11 cellular contexts compared by ENCODE assay signal in genomic region chr6:43089467-43089866, GRCh38. TPM values are rescaled to one million over a fixed set of nuclear protein-coding genes. Genes with fewer than 3 reads are reported as not detected.
A peak's percentile ranks its signal among the peaks of the same experiment; 100 is the strongest.
DNase-seq lines count a peak whose midpoint lies in the region; ATAC-seq and TF ChIP-seq lines count a peak whose summit lies in the region.
"Had no signal": no experiment of that assay in that cellular context is flagged by ENCODE, and none has a peak within 500 bp of the region (broad histone marks: within the 10 kb centered on the region; RNA-seq: fewer than 3 reads in every experiment).

No MANE protein-coding gene starts in this region.

- no peak overlapping the region for H3K9ac ChIP-seq in mesendoderm (ENCODE audit: low read length)

- H3K27ac ChIP-seq in dorsolateral prefrontal cortex (peak overlapping the region in 35 of 59 donors; percentile 1 to 75 (median 43)), mesendoderm (ENCODE audit: low read depth, low read length) (peak overlapping the region; percentile 89), uterus (peak overlapping the region; percentile 83), caudate nucleus (ENCODE audit: low read depth, low read length) (no peak overlapping the region)

- peaks cover 16% of the 10 kb centered on the region for H3K79me1 ChIP-seq in mesendoderm (ENCODE audit: low read length)

- no peak overlapping the region for H2BK5ac ChIP-seq in mesendoderm (ENCODE audit: low read length)

- H2AK5ac ChIP-seq in mesendoderm (ENCODE audit: low read length): no peak overlapping the region

- H3K9me3 ChIP-seq in uterus: no peaks in the 10 kb centered on the region

- H3K27me3 ChIP-seq in dorsolateral prefrontal cortex (no peaks in the 10 kb centered on the region), mesendoderm (ENCODE audit: insufficient read depth, low read length, poor library complexity) (no peaks in the 10 kb centered on the region), uterus (no peaks in the 10 kb centered on the region)

- no peak overlapping the region for H4K5ac ChIP-seq in mesendoderm (ENCODE audit: low read length)

- H3K4me3 ChIP-seq in dorsolateral prefrontal cortex (no peak overlapping the region), mesendoderm (ENCODE audit: low read length) (no peak overlapping the region), uterus (no peak overlapping the region)

- DNase-seq in NCI-H1417 (lab: John Stamatoyannopoulos, UW) (peak in 2 of 3 experiments; percentile 20 to 32), NCI-H1417 treated with DMSO at 0.1 percent for 48 hours (lab: John Stamatoyannopoulos, UW) (no peak), dorsolateral prefrontal cortex (no peak), mesendoderm (peak; percentile 76), uterus (no peak), NCI-H510A (lab: John Stamatoyannopoulos, UW) (no peak), caudate nucleus (lab: John Stamatoyannopoulos, UW) (no peak)
- DNase-seq: 8988T, dermis blood vessel endothelial cell, NCI-H2227 treated with DMSO at 0.1 percent for 48 hours had no signal

- no peak overlapping the region for H2BK15ac ChIP-seq in mesendoderm (replicated peaks; ENCODE audit: low read depth)

- H3K4ac ChIP-seq in mesendoderm (ENCODE audit: low read depth, low read length): no peak overlapping the region

- no peak overlapping the region for H3K4me2 ChIP-seq in mesendoderm (ENCODE audit: low read length)

- no peak for TF ChIP-seq CTCF in dorsolateral prefrontal cortex (IDR thresholded peaks at IDR 0.05 in 54 of 56, conservative IDR thresholded peaks at IDR 0.05 in 2 of 56; ENCODE audit: low read depth in 1 of 56, partially characterized antibody in 56 of 56)
- TF ChIP-seq CTCF in uterus (IDR thresholded peaks at IDR 0.05): no peak

- H3K36me3 ChIP-seq in mesendoderm (ENCODE audit: control insufficient read depth, insufficient read depth, low read length): no peaks in the 10 kb centered on the region
- H3K36me3 ChIP-seq in uterus: no peaks in the 10 kb centered on the region

- H3K18ac ChIP-seq in mesendoderm (ENCODE audit: low read length): peak overlapping the region; percentile 15

- TF ChIP-seq POLR2A in uterus (IDR thresholded peaks at IDR 0.05): no peak

- H3K4me1 ChIP-seq in mesendoderm (ENCODE audit: control insufficient read depth, low read depth, low read length) (peaks cover 20% of the 10 kb centered on the region), uterus (peaks cover 0 to 5% of the 10 kb centered on the region in 2 donors)

- H2BK120ac ChIP-seq in mesendoderm (ENCODE audit: low read depth, low read length): no peak overlapping the region

- H3K23ac ChIP-seq in mesendoderm (ENCODE audit: low read length): no peak overlapping the region

- ATAC-seq in HG03378 (IDR thresholded peaks at IDR 0.05; ENCODE audit: unreplicated experiment): no peak

- peak overlapping the region; percentile 27 for H3K56ac ChIP-seq in mesendoderm (ENCODE audit: low read length)

- H4K8ac ChIP-seq in mesendoderm (ENCODE audit: low read depth, low read length): no peak overlapping the region

- no CpG with 5 or more reads among the region's 4 CpGs for WGBS in mesendoderm (ENCODE audit: extremely low coverage, insufficient coverage, low lambda C conversion rate)

- peaks cover 78% of the 10 kb centered on the region for H3K79me2 ChIP-seq in mesendoderm (ENCODE audit: control insufficient read depth, insufficient read depth, low read length)

- intact Hi-C loops in dorsolateral prefrontal cortex (cut with DNase I) (no loop called here), uterus (cut with DNase I; ENCODE audit: low total_unique reads) (no loop called here)

RNA-seq across cellular contexts. Expression of gene PTK7, which starts 13.4 kb away (rescaled TPM):
- total RNA-seq in dorsolateral prefrontal cortex (10 to 100 TPM in 100 of 120 experiments, 1 to 10 TPM in 20; 5.8 to 26.2 (median 13.0) TPM), uterus (100 to 1,000 TPM in 3 of 4 donors, 10 to 100 TPM in 1; 53.8 to 247 (median 153) TPM)
- polyA plus RNA-seq in mesendoderm (2013, experiment 1 of 2): 62.6 TPM
- polyA plus RNA-seq in mesendoderm (2013, experiment 2 of 2): 63.6 TPM

RNA-seq across cellular contexts. Expression of gene KLC4, which starts 30.0 kb away (rescaled TPM):
- total RNA-seq in dorsolateral prefrontal cortex (10 to 100 TPM; 39.5 to 88.4 (median 59.1) TPM), uterus (10 to 100 TPM in 3 of 4 donors, 1 to 10 TPM in 1; 2.8 to 30.6 (median 27.2) TPM)
- 11.9 TPM for polyA plus RNA-seq in mesendoderm (2013, experiment 1 of 2)
- polyA plus RNA-seq in mesendoderm (2013, experiment 2 of 2): 12.4 TPM

RNA-seq across cellular contexts. Expression of gene MRPL2, which starts 30.2 kb away (rescaled TPM):
- total RNA-seq in dorsolateral prefrontal cortex (10 to 100 TPM; 30.1 to 96.7 (median 58.0) TPM), uterus (10 to 100 TPM; 14.4 to 44.4 (median 16.1) TPM)
- 59.0 TPM for polyA plus RNA-seq in mesendoderm (2013, experiment 1 of 2)
- 62.6 TPM for polyA plus RNA-seq in mesendoderm (2013, experiment 2 of 2)

RNA-seq across cellular contexts. Expression of gene CUL7, which starts 35.8 kb away (rescaled TPM):
- total RNA-seq in dorsolateral prefrontal cortex: 10 to 100 TPM in 119 of 120 experiments, 1 to 10 TPM in 1; 9.9 to 23.3 (median 17.8) TPM
- polyA plus RNA-seq in mesendoderm (2013, experiment 1 of 2): 5.4 TPM
- polyA plus RNA-seq in mesendoderm (2013, experiment 2 of 2): 5.2 TPM
- 10 to 100 TPM in 2 of 4 donors, 1 to 10 TPM in 2; 6.4 to 65.1 (median 18.9) TPM for total RNA-seq in uterus

Comparison
In these comparisons a context has a peak if more than half of its experiments do, and no peak if none do; other contexts are left out.
1. DNase-seq: peak in NCI-H1417 (2 of 3) and mesendoderm (single experiment); none in NCI-H1417 treated with DMSO at 0.1 percent for 48 hours (single experiment), dorsolateral prefrontal cortex (0 of 10), uterus (0 of 2), NCI-H510A (single experiment) and caudate nucleus (0 of 61).